Comparison of ENCODE assay signal across 9 cellular contexts in the genomic region with DNA sequence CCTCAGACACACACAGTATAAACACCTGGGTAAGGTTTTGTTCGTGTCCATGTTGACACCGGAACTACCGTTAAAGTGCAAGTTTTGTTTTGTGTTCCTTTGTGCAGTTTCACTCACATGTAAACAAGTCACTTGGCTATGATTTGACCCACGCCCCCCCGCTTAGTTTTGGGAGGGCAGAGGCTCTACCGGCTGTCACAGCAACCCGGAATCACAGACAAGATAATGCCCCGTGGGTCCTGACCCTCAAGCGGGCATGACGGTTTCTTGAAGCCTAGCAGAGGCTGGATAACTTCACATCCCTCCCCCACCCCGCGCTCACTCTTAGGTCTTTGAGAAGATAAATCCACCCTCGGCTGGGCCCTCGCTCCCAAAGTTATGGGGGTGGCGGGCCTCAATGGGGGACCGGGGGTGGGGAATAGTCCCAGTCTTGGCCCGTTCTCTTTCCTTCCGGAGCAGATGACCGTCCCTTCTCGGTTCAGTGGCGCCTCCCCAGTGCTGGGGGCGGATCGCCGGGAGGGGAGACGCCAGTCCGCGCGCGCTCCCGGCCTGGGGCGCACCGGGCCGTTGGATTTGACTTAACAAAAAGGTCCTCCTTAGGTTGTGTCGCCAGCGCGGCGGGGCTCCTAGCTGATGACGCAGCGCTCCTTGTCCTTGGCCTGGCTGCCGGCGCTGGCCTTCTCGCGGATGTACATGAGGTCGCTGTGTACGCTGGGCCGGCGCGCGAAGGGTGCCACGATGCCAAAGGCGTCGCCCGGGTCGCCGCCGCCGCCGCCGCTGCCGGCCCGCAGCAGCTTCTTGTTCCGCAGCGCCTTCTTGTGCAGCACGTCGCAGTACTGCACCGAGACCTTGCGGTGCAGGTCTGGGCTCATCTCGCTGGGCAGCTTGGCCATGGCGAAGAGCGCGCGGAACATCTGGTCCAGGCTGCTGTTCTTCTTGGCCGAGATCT. TPM values are rescaled to one million over a fixed set of nuclear protein-coding genes. Genes with fewer than 3 reads are reported as not detected.
A peak's percentile ranks its signal among the peaks of the same experiment; 100 is the strongest.
DNase-seq lines count a peak whose midpoint lies in the region; ATAC-seq and TF ChIP-seq lines count a peak whose summit lies in the region.
"Had no signal": no experiment of that assay in that cellular context is flagged by ENCODE, and none has a peak within 500 bp of the region (broad histone marks: within the 10 kb centered on the region; RNA-seq: fewer than 3 reads in every experiment).

No MANE protein-coding gene starts in this region.

- TF ChIP-seq CTCF in foreskin fibroblast (IDR thresholded peaks at IDR 0.05; ENCODE audit: low read depth, low read length), result no peak

- H2BK15ac ChIP-seq in neuronal stem cell (ENCODE audit: low read length), result peak overlapping the region; percentile 79

- H4K8ac ChIP-seq in neuronal stem cell (ENCODE audit: low read depth, low read length), result no peak overlapping the region

- H3K36me3 ChIP-seq in neuronal stem cell (replicated peaks in 1 of 2; ENCODE audit: control insufficient read depth in 2 of 2, insufficient read depth in 2 of 2, low read length in 2 of 2), result peaks cover 15 to 32% of the 10 kb centered on the region in 2 donors

- H2AK5ac ChIP-seq in neuronal stem cell (ENCODE audit: low read depth, low read length), result no peak overlapping the region

- DNase-seq in NCI-H2196 (lab: John Stamatoyannopoulos, UW; ENCODE audit: unreplicated experiment) (peak; percentile 7), NCI-H2196 treated with DMSO at 0.1 percent for 48 hours (lab: John Stamatoyannopoulos, UW; ENCODE audit: unreplicated experiment) (no peak), foreskin fibroblast (peak; percentile 36 to 74), neuronal stem cell (ENCODE audit: low spot score) (peak; percentile 56), GM19240 (ENCODE audit: insufficient read length, low spot score) (no peak)
- DNase-seq in activated CD8-positive, alpha-beta memory T cell treated with anti-CD3 and anti-CD28 coated beads, Interleukin-2, amount 50 U/mL, for 48 hours, result peak; percentile 64
- no peak for DNase-seq in activated CD4-positive, CD25-positive, alpha-beta regulatory T cell treated with anti-CD3 and anti-CD28 coated beads, Interleukin-2, amount 50 U/mL, for 72 hours
- DNase-seq: DND-41 had no signal

- no peak overlapping the region for H2BK120ac ChIP-seq in neuronal stem cell (ENCODE audit: low read depth, low read length)

- ATAC-seq in HG03469 (IDR thresholded peaks at IDR 0.05; ENCODE audit: unreplicated experiment), result no peak

- no peak overlapping the region for H3K4ac ChIP-seq in neuronal stem cell (ENCODE audit: low read length)

- H3K4me2 ChIP-seq in neuronal stem cell (ENCODE audit: insufficient read depth, low read length, poor library complexity, severe bottlenecking), result peak overlapping the region; percentile 83

- peak overlapping the region; percentile 87 for H3K9ac ChIP-seq in neuronal stem cell (ENCODE audit: low read depth, low read length, poor library complexity)

- no peak overlapping the region for H4K91ac ChIP-seq in neuronal stem cell (ENCODE audit: low read depth, low read length, poor library complexity)

- no peak overlapping the region for H2BK5ac ChIP-seq in neuronal stem cell (ENCODE audit: low read length)

- H2BK12ac ChIP-seq in neuronal stem cell (ENCODE audit: low read length), result peak overlapping the region; percentile 48

- H3K4me3 ChIP-seq in foreskin fibroblast (ENCODE audit: low read depth in 1 of 2, low read length in 2 of 2), result peak overlapping the region; percentile 51 to 79
- peak overlapping the region in 1 of 2 donors; percentile 75 for H3K4me3 ChIP-seq in neuronal stem cell (ENCODE audit: low read length in 2 of 2)

- H2AFZ ChIP-seq in neuronal stem cell (ENCODE audit: low read length), result no peak overlapping the region

- peaks cover 2 to 26% of the 10 kb centered on the region in 2 donors for H3K4me1 ChIP-seq in neuronal stem cell (ENCODE audit: control insufficient read depth in 2 of 2, insufficient read depth in 1 of 2, low read depth in 1 of 2, low read length in 2 of 2)

- peak overlapping the region; percentile 6 for H3K23ac ChIP-seq in neuronal stem cell (ENCODE audit: low read depth, low read length, poor library complexity)

- WGBS in neuronal stem cell (ENCODE audit: extremely low coverage in 2 of 2, insufficient read length in 2 of 2, insufficient replicate concordance in 1 of 2), 2 donors, result no CpG with 5 or more reads among the region's 73 CpGs

- peaks cover 2 to 7% of the 10 kb centered on the region in 2 donors for H3K9me3 ChIP-seq in neuronal stem cell (replicated peaks in 1 of 2; ENCODE audit: control insufficient read depth in 2 of 2, insufficient read depth in 1 of 2, low read depth in 1 of 2, low read length in 2 of 2)

- peak overlapping the region; percentile 82 for H3K18ac ChIP-seq in neuronal stem cell (ENCODE audit: low read length)

- no peak overlapping the region for H3K14ac ChIP-seq in neuronal stem cell (ENCODE audit: low read length)

- no peaks in the 10 kb centered on the region for H3K79me1 ChIP-seq in neuronal stem cell (ENCODE audit: low read depth, low read length)

- no peak overlapping the region for H3K27ac ChIP-seq in neuronal stem cell (replicated peaks; ENCODE audit: low read length)

- peaks cover 0 to 18% (median 7%) of the 10 kb centered on the region in 3 experiments for H3K27me3 ChIP-seq in neuronal stem cell (ENCODE audit: control insufficient read depth in 3 of 3, insufficient read depth in 3 of 3, low read depth in 1 of 3, low read length in 3 of 3)

RNA-seq across cellular contexts. Expression of gene RASD1, which starts 1.4 kb away (rescaled TPM):
- polyA plus RNA-seq in neuronal stem cell (2013, experiment 1 of 2), result 1.2 TPM
- polyA plus RNA-seq in neuronal stem cell (2013, experiment 2 of 2), result 0.90 TPM

RNA-seq across cellular contexts. Expression of gene MED9, which starts 18.0 kb away (rescaled TPM):
- 17.1 TPM for polyA plus RNA-seq in neuronal stem cell (2013, experiment 1 of 2)
- 17.1 TPM for polyA plus RNA-seq in neuronal stem cell (2013, experiment 2 of 2)

Comparison
In these comparisons a context has a peak if more than half of its experiments do, and no peak if none do; other contexts are left out.
1. DNase-seq: peak in NCI-H2196 (single experiment), activated CD8-positive, alpha-beta memory T cell treated with anti-CD3 and anti-CD28 coated beads, Interleukin-2, amount 50 U/mL, for 48 hours (single experiment), foreskin fibroblast (2 of 2) and neuronal stem cell (single experiment); none in NCI-H2196 treated with DMSO at 0.1 percent for 48 hours (single experiment), activated CD4-positive, CD25-positive, alpha-beta regulatory T cell treated with anti-CD3 and anti-CD28 coated beads, Interleukin-2, amount 50 U/mL, for 72 hours (single experiment) and GM19240 (single experiment).